Comparison of ENCODE assay signal across 1 cellular context in the genomic region with DNA sequence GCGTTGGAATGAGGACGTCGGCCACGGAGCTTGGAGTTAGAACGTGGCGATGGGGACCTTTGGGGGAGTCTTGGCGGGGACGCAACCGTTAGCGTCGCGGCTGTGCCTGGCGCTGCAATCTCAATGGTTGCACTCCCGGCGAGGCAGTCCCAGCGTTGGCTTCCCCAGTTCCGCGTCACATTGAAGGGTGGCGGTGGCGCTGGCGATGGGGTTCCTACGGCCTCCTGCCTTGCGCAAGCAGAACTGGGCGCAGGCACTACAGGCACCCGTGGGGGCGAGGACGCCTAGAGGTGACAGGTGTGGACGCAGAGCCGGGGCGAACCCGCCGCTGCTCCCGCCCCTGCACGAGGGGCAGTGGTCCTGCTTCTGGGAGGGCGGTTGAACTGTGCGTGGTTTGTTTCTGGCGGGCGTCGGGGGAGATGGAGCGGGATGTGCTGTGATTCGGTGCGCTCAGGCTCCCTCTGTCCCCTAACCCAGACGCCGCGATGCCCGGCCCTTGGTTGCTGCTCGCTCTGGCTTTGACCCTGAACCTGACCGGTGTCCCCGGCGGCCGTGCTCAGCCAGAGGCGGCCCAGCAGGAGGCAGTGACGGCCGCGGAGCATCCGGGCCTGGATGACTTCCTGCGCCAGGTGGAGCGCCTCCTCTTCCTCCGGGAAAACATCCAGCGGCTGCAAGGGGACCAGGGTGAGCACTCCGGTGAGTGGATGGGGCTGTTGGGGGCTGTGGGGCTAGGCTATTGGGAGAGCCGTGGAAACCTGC.
TF ChIP-seq lines count a peak whose summit lies in the region.

No MANE protein-coding gene starts in this region.

TF ChIP-seq in SK-N-SH treated with all-trans-retinoic acid at 6 μM for 48 hours, 23 proteins besides CTCF, POLR2A, EP300 and RAD21 (continued from another document):
- TF ChIP-seq, protein P1, sequence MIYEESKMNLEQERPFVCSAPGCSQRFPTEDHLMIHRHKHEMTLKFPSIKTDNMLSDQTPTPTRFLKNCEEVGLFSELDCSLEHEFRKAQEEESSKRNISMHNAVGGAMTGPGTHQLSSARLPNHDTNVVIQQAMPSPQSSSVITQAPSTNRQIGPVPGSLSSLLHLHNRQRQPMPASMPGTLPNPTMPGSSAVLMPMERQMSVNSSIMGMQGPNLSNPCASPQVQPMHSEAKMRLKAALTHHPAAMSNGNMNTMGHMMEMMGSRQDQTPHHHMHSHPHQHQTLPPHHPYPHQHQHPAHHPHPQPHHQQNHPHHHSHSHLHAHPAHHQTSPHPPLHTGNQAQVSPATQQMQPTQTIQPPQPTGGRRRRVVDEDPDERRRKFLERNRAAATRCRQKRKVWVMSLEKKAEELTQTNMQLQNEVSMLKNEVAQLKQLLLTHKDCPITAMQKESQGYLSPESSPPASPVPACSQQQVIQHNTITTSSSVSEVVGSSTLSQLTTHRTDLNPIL (CRISPR knock-in tag; IDR thresholded peaks at IDR 0.05; ENCODE audit: low read depth): no peak
- no peak for TF ChIP-seq PPARA (CRISPR knock-in tag; IDR thresholded peaks at IDR 0.05; ENCODE audit: borderline replicate concordance)
- TF ChIP-seq SNAI2 (CRISPR knock-in tag; IDR thresholded peaks at IDR 0.05): no peak
- no peak for TF ChIP-seq ZFP30 (CRISPR knock-in tag; IDR thresholded peaks at IDR 0.05)
- no peak for TF ChIP-seq CSDC2 (CRISPR knock-in tag; IDR thresholded peaks at IDR 0.05)
- TF ChIP-seq ISL1 (CRISPR knock-in tag; IDR thresholded peaks at IDR 0.05): no peak
- TF ChIP-seq ZNF565 (CRISPR knock-in tag; conservative IDR thresholded peaks at IDR 0.05; ENCODE audit: low read depth): no peak
- no peak for TF ChIP-seq ESRRG (CRISPR knock-in tag; IDR thresholded peaks at IDR 0.05)
- TF ChIP-seq ZNF70 (CRISPR knock-in tag; IDR thresholded peaks at IDR 0.05): no peak
- TF ChIP-seq TCF4 (CRISPR knock-in tag; IDR thresholded peaks at IDR 0.05; ENCODE audit: borderline replicate concordance): no peak
- TF ChIP-seq, protein P2, sequence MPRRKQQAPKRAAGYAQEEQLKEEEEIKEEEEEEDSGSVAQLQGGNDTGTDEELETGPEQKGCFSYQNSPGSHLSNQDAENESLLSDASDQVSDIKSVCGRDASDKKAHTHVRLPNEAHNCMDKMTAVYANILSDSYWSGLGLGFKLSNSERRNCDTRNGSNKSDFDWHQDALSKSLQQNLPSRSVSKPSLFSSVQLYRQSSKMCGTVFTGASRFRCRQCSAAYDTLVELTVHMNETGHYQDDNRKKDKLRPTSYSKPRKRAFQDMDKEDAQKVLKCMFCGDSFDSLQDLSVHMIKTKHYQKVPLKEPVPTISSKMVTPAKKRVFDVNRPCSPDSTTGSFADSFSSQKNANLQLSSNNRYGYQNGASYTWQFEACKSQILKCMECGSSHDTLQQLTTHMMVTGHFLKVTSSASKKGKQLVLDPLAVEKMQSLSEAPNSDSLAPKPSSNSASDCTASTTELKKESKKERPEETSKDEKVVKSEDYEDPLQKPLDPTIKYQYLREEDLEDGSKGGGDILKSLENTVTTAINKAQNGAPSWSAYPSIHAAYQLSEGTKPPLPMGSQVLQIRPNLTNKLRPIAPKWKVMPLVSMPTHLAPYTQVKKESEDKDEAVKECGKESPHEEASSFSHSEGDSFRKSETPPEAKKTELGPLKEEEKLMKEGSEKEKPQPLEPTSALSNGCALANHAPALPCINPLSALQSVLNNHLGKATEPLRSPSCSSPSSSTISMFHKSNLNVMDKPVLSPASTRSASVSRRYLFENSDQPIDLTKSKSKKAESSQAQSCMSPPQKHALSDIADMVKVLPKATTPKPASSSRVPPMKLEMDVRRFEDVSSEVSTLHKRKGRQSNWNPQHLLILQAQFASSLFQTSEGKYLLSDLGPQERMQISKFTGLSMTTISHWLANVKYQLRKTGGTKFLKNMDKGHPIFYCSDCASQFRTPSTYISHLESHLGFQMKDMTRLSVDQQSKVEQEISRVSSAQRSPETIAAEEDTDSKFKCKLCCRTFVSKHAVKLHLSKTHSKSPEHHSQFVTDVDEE (CRISPR knock-in tag; IDR thresholded peaks at IDR 0.05): no peak
- no peak for TF ChIP-seq ZC3H10 (CRISPR knock-in tag; IDR thresholded peaks at IDR 0.05)
- TF ChIP-seq BACH2 (CRISPR knock-in tag; IDR thresholded peaks at IDR 0.05; ENCODE audit: borderline replicate concordance): no peak
- no peak for TF ChIP-seq OSR1 (CRISPR knock-in tag; IDR thresholded peaks at IDR 0.05)
- no peak for TF ChIP-seq ARNTL (CRISPR knock-in tag; IDR thresholded peaks at IDR 0.05; ENCODE audit: borderline replicate concordance, low read depth)
- TF ChIP-seq TOX (CRISPR knock-in tag; IDR thresholded peaks at IDR 0.05; ENCODE audit: borderline replicate concordance): no peak
- no peak for TF ChIP-seq ZFP3 (CRISPR knock-in tag; IDR thresholded peaks at IDR 0.05)
